In genomic region chr2:239238381-239238780, GRCh38 we compare ENCODE assay signal across 27 cellular contexts.
DNase-seq lines count a peak whose midpoint lies in the region; ATAC-seq and TF ChIP-seq lines count a peak whose summit lies in the region.
"Had no signal": no experiment of that assay in that cellular context is flagged by ENCODE, and none has a peak within 500 bp of the region (broad histone marks: within the 10 kb centered on the region; RNA-seq: fewer than 3 reads in every experiment).

No MANE protein-coding gene starts in this region.

- H4K20me1 ChIP-seq in BLaER1 treated with 17β-estradiol and CSF1 and Interleukin-3, amounts not matched to agents 10 nM and 100 nM: peaks cover 7 to 97% (median 42%) of the 10 kb centered on the region in 11 experiments; a peak in 16 of 22 replicates
- peaks cover 4% of the 10 kb centered on the region; the same call in 1 of the 2 replicates for H4K20me1 ChIP-seq in MM.1S (ENCODE audit: insufficient read depth, low read length)

- peaks cover 64% of the 10 kb centered on the region for H3K4me1 Mint-ChIP-seq in glutamatergic neuron (ENCODE audit: low read depth, unreplicated experiment)

- H3K27me3 ChIP-seq in BLaER1 treated with 17β-estradiol and CSF1 and Interleukin-3, amounts not matched to agents 10 nM and 100 nM: no peaks in the 10 kb centered on the region
- H3K27me3 ChIP-seq in spleen (replicated peaks in 1 of 7) (no peaks in the 10 kb centered on the region), MM.1S (replicated peaks; ENCODE audit: insufficient read depth, low read length) (no peaks in the 10 kb centered on the region)
- H3K27me3 ChIP-seq: BE2C, vagina had no signal

- H2AFZ ChIP-seq in MM.1S (ENCODE audit: low read length): no peak overlapping the region
- H2AFZ ChIP-seq: parathyroid adenoma had no signal

- no peak overlapping the region for H3K27ac Mint-ChIP-seq in glutamatergic neuron (ENCODE audit: unreplicated experiment)
- H3K27ac Mint-ChIP-seq: activated CD4-positive, alpha-beta memory T cell treated with anti-CD3 and anti-CD28 coated beads for 36 hours; activated naive CD4-positive, alpha-beta T cell treated with anti-CD3 and anti-CD28 coated beads, Interleukin-2, amount 50 U/mL, for 24 hours; T-helper 2 cell treated with Interferon-gamma antibody and Interleukin-4, amounts not matched to agents 5 μg/mL and 100 μg/mL, for 36 hours had no signal

- H3K36me3 Mint-ChIP-seq in glutamatergic neuron (ENCODE audit: unreplicated experiment): no peaks in the 10 kb centered on the region
- H3K36me3 Mint-ChIP-seq: activated CD4-positive, alpha-beta memory T cell treated with anti-CD3 and anti-CD28 coated beads for 36 hours; activated naive CD4-positive, alpha-beta T cell treated with anti-CD3 and anti-CD28 coated beads, Interleukin-2, amount 50 U/mL, for 24 hours had no signal

- no peak for TF ChIP-seq POLR2A in spleen (IDR thresholded peaks at IDR 0.05)

- H3K9ac ChIP-seq in BLaER1 treated with 17β-estradiol and CSF1 and Interleukin-3, amounts not matched to agents 10 nM and 100 nM: 0 out of 22 replicates have a peak overlapping the region, but pooled peaks of 1 of the 11 experiments have one; percentile 4
- H3K9ac ChIP-seq in MM.1S (ENCODE audit: low read length): no peak overlapping the region
- H3K9ac ChIP-seq: parathyroid adenoma had no signal

- no peak for ATAC-seq in GM21619 (IDR thresholded peaks at IDR 0.05; ENCODE audit: unreplicated experiment)
- ATAC-seq: HCT116, PC-3 had no signal

- no peak overlapping the region for H3K4me3 Mint-ChIP-seq in glutamatergic neuron (ENCODE audit: unreplicated experiment)
- H3K4me3 Mint-ChIP-seq: activated CD4-positive, alpha-beta memory T cell treated with anti-CD3 and anti-CD28 coated beads for 36 hours; activated naive CD4-positive, alpha-beta T cell treated with anti-CD3 and anti-CD28 coated beads, Interleukin-2, amount 50 U/mL, for 24 hours; T-helper 2 cell treated with Interferon-gamma antibody and Interleukin-4, amounts not matched to agents 5 μg/mL and 100 μg/mL, for 36 hours had no signal

- peaks cover 15% of the 10 kb centered on the region for H3K9me3 Mint-ChIP-seq in glutamatergic neuron (ENCODE audit: unreplicated experiment)
- H3K9me3 Mint-ChIP-seq: activated CD4-positive, alpha-beta memory T cell treated with anti-CD3 and anti-CD28 coated beads for 36 hours; activated naive CD4-positive, alpha-beta T cell treated with anti-CD3 and anti-CD28 coated beads, Interleukin-2, amount 50 U/mL, for 24 hours; T-helper 2 cell treated with Interferon-gamma antibody and Interleukin-4, amounts not matched to agents 5 μg/mL and 100 μg/mL, for 36 hours had no signal

- peaks cover 13% of the 10 kb centered on the region for H3F3A ChIP-seq in MM.1S (ENCODE audit: insufficient read depth, low read length)

- H3K4me3 ChIP-seq in BLaER1 treated with 17β-estradiol and CSF1 and Interleukin-3, amounts not matched to agents 10 nM and 100 nM: no peak overlapping the region
- no peak overlapping the region for H3K4me3 ChIP-seq in spleen
- no peak overlapping the region for H3K4me3 ChIP-seq in MM.1S (ENCODE audit: low read length)
- H3K4me3 ChIP-seq: thoracic aorta, vagina had no signal

- H3K27ac ChIP-seq in BLaER1 treated with 17β-estradiol and CSF1 and Interleukin-3, amounts not matched to agents 10 nM and 100 nM: peak overlapping the region in 6 of 11 experiments; percentile 9 to 90 (median 83); a peak in 8 of 22 replicates
- H3K27ac ChIP-seq in KOPT-K1 (ENCODE audit: low read depth, low read length, poor library complexity, severe bottlenecking) (peak overlapping the region; percentile 21), spleen (no peak overlapping the region), MM.1S (ENCODE audit: low read length) (no peak overlapping the region)
- H3K27ac ChIP-seq: parathyroid adenoma, thoracic aorta, vagina had no signal

- no peak for DNase-seq in glutamatergic neuron
- peak; percentile 27 for DNase-seq in spleen
- no peak for DNase-seq in MM.1S
- no peak for DNase-seq in GDM1 (lab: John Stamatoyannopoulos, UW)
- DNase-seq: activated CD4-positive, alpha-beta T cell treated with anti-CD3 and anti-CD28 coated beads for 1 hour; amygdala; BE2C; Kasumi-1; left ventricle myocardium superior; mesendoderm; NCI-H1417 treated with DMSO at 0.1 percent for 48 hours; NCI-H2081; NCI-H345; NCI-H69; PC-3; stimulated activated CD4-positive, alpha-beta T cell treated with anti-CD3 and anti-CD28 coated beads, Interleukin-15, amount 100 ng/mL, for 24 hours; stimulated activated CD4-positive, alpha-beta T cell treated with anti-CD3 and anti-CD28 coated beads, Interleukin-4, amount 100 ng/mL, for 4 hours had no signal

- 87 to 95% (median 92%) methylated on average over 4 to 5 of the region's 5 CpGs for WGBS in spleen, 5 donors

- TF ChIP-seq CTCF in glutamatergic neuron (IDR thresholded peaks at IDR 0.05; ENCODE audit: partially characterized antibody, unreplicated experiment) (peak; percentile 11), spleen (IDR thresholded peaks at IDR 0.05 in 8 of 11, conservative IDR thresholded peaks at IDR 0.05 in 3 of 11) (no peak), MM.1S (IDR thresholded peaks at IDR 0.05; ENCODE audit: low read length) (no peak)

- intact Hi-C loops in spleen (cut with DNase I; ENCODE audit: low total_unique reads): no loop called here

- 0 out of 22 replicates have a peak, but pooled peaks cover 0 to 7% (median 0%) of the 10 kb centered on the region in 11 experiments for H3K36me3 ChIP-seq in BLaER1 treated with 17β-estradiol and CSF1 and Interleukin-3, amounts not matched to agents 10 nM and 100 nM
- H3K36me3 ChIP-seq in KOPT-K1 (ENCODE audit: insufficient read depth, low read length): peaks cover 36% of the 10 kb centered on the region
- peaks cover 0 to 31% (median 0%) of the 10 kb centered on the region in 6 donors for H3K36me3 ChIP-seq in spleen
- H3K36me3 ChIP-seq in MM.1S (replicated peaks; ENCODE audit: insufficient read depth, low read length): no peaks in the 10 kb centered on the region
- H3K36me3 ChIP-seq: BE2C, thoracic aorta, vagina had no signal

- H3K9me2 ChIP-seq in MM.1S (replicated peaks; ENCODE audit: insufficient read depth, low read length): no peaks in the 10 kb centered on the region

- H3K79me2 ChIP-seq in MM.1S (ENCODE audit: low read length): peaks cover 53% of the 10 kb centered on the region

- peaks cover 5% of the 10 kb centered on the region for H3K27me3 Mint-ChIP-seq in glutamatergic neuron (ENCODE audit: unreplicated experiment)
- H3K27me3 Mint-ChIP-seq: activated CD4-positive, alpha-beta memory T cell treated with anti-CD3 and anti-CD28 coated beads for 36 hours; activated naive CD4-positive, alpha-beta T cell treated with anti-CD3 and anti-CD28 coated beads, Interleukin-2, amount 50 U/mL, for 24 hours had no signal

- H3K9me3 ChIP-seq in BLaER1 treated with 17β-estradiol and CSF1 and Interleukin-3, amounts not matched to agents 10 nM and 100 nM (replicated peaks in 1 of 11): peaks cover 0 to 10% (median 9%) of the 10 kb centered on the region in 11 experiments; a peak in 17 of 22 replicates
- H3K9me3 ChIP-seq in KOPT-K1 (ENCODE audit: insufficient read depth, low read length, poor library complexity, severe bottlenecking): peaks cover 9% of the 10 kb centered on the region
- H3K9me3 ChIP-seq in spleen: no peaks in the 10 kb centered on the region
- no peaks in the 10 kb centered on the region for H3K9me3 ChIP-seq in MM.1S (replicated peaks; ENCODE audit: insufficient read depth, low read length)
- H3K9me3 ChIP-seq: thoracic aorta, vagina had no signal

- peak overlapping the region in 10 of 11 experiments; percentile 86 to 99 (median 96); a peak in 20 of 22 replicates for H3K4me2 ChIP-seq in BLaER1 treated with 17β-estradiol and CSF1 and Interleukin-3, amounts not matched to agents 10 nM and 100 nM
- no peak overlapping the region for H3K4me2 ChIP-seq in MM.1S (ENCODE audit: low read depth, low read length)

- H3K4me1 ChIP-seq in BLaER1 treated with 17β-estradiol and CSF1 and Interleukin-3, amounts not matched to agents 10 nM and 100 nM: peaks cover 82 to 92% (median 85%) of the 10 kb centered on the region in 10 experiments
- peaks cover 10 to 94% (median 42%) of the 10 kb centered on the region in 6 donors for H3K4me1 ChIP-seq in spleen
- H3K4me1 ChIP-seq in MM.1S (ENCODE audit: low read length): peaks cover 16% of the 10 kb centered on the region

Comparison
In these comparisons a context has a peak if more than half of its experiments do, and no peak if none do; other contexts are left out.
1. H3K27ac ChIP-seq: peak in BLaER1 treated with 17β-estradiol and CSF1 and Interleukin-3, amounts not matched to agents 10 nM and 100 nM (6 of 11) and KOPT-K1 (single experiment); none in spleen (0 of 8) and MM.1S (single experiment).